Comparison of ENCODE assay signal across 24 cellular contexts in the genomic region with DNA sequence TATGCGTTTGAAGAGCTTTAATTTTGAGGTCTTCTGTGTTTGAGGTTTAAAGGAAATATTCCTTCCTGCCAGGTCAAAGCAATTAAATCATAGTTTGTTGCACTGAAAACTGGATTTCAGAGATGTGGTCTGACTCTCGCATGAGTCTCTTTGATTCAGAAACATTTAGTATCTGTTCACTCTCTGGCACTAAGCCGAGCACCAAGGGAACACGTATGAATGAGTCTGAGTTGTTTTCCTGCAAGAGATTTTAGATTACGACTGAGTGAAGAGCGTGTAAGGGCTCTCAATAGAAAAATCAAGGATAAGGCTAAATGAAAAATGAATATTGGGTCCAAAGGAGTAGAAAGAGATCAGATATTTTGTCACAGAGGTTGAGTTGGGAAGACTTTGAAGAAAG.
"Had no signal": no experiment of that assay in that cellular context is flagged by ENCODE, and none has a peak within 500 bp of the region (broad histone marks: within the 10 kb centered on the region; RNA-seq: fewer than 3 reads in every experiment).

No MANE protein-coding gene starts in this region.

- H3K4me2 ChIP-seq: neural progenitor cell, smooth muscle cell had no signal

- H3K9ac ChIP-seq: neural progenitor cell, parathyroid adenoma had no signal

- H3K36me3 ChIP-seq: esophagus squamous epithelium, gastrocnemius medialis, lower lobe of right lung, neural progenitor cell, right lobe of liver, stomach, tibial artery had no signal

- H2AFZ ChIP-seq: neural progenitor cell, parathyroid adenoma had no signal

- H3K27ac ChIP-seq: coronary artery, esophagus squamous epithelium, gastrocnemius medialis, lower lobe of right lung, neural progenitor cell, parathyroid adenoma, right lobe of liver, stomach, testis, tibial artery had no signal

- H3K4me1 ChIP-seq: esophagus squamous epithelium, gastrocnemius medialis, lower lobe of right lung, neural progenitor cell, parathyroid adenoma, right lobe of liver, stomach, testis, tibial artery had no signal

- H3K9me3 ChIP-seq: esophagus squamous epithelium, gastrocnemius medialis, lower lobe of right lung, mucosa of descending colon, right lobe of liver, stomach, testis, tibial artery had no signal

- H3K27me3 ChIP-seq: esophagus squamous epithelium, gastrocnemius medialis, neural progenitor cell, right lobe of liver, stomach, testis, tibial artery had no signal

- DNase-seq: dermis blood vessel endothelial cell; effector memory CD4-positive, alpha-beta T cell; erythroblast; esophagus squamous epithelium; gastrocnemius medialis; head of caudate nucleus; left ventricle myocardium superior; lower lobe of right lung; mucosa of descending colon; naive thymus-derived CD4-positive, alpha-beta T cell; right lobe of liver; stimulated activated CD4-positive, alpha-beta T cell treated with anti-CD3 and anti-CD28 coated beads, Interleukin-12 subunit alpha, Interleukin-12 subunit beta, amount 100 ng/mL, for 4 hours; stimulated activated CD4-positive, alpha-beta T cell treated with anti-CD3 and anti-CD28 coated beads, Interleukin-1b, Interleukin-23, amount 100 ng/mL, for 48 hours; stimulated activated CD4-positive, alpha-beta T cell treated with anti-CD3 and anti-CD28 coated beads, Interleukin-4, amount 100 ng/mL, for 1 hour; stimulated activated CD8-positive, alpha-beta memory T cell treated with anti-CD3 and anti-CD28 coated beads, Interleukin-4, amount 100 ng/mL, for 48 hours; stimulated activated naive CD4-positive, alpha-beta T cell treated with Interleukin-2 at 50 U/mL for 16 hours; stomach; testis; tibial artery had no signal

- H3K4me3 ChIP-seq: coronary artery, esophagus squamous epithelium, gastrocnemius medialis, lower lobe of right lung, mucosa of descending colon, neural progenitor cell, right lobe of liver, smooth muscle cell, stomach, testis, tibial artery had no signal

- FAIRE-seq: keratinocyte had no signal

- H3K79me2 ChIP-seq: parathyroid adenoma had no signal
